Comparison of ENCODE assay signal across 29 cellular contexts in the genomic region with DNA sequence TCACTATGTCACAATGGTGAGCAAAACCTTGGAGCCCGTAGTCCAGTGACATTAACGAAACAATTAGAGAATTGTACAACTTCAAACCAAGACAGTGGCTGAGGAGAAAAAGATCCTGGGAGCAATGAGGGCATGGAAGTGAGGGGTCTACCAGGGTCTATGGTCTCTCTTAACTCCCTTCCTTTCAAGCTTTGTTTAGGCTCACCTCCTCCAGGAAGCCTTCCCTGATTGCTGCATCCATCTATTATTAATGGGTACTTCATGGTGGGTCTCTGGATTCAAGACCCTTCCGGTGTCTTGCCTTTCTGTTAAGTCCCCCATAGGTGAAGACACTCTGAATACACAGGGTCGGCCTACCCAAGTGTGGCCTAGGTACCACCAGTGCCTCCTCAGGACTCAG. TPM values are rescaled to one million over a fixed set of nuclear protein-coding genes. Genes with fewer than 3 reads are reported as not detected.
"Had no signal": no experiment of that assay in that cellular context is flagged by ENCODE, and none has a peak within 500 bp of the region (broad histone marks: within the 10 kb centered on the region; RNA-seq: fewer than 3 reads in every experiment).

No MANE protein-coding gene starts in this region.

- FAIRE-seq: TTC549 had no signal

- H3K27me3 Mint-ChIP-seq: activated naive CD8-positive, alpha-beta T cell; activated T-cell treated with anti-CD3 and anti-CD28 coated beads, Interleukin-2, amount 50 U/mL, for 24 hours had no signal

- H3K27ac Mint-ChIP-seq: activated B cell treated with CpG ODN at 0.5 μM for 24 hours; activated CD8-positive, alpha-beta memory T cell treated with anti-CD3 and anti-CD28 coated beads, Interleukin-2, amount 10 ng/mL, durations not matched to agents 7 days and 5 days; activated naive CD4-positive, alpha-beta T cell treated with anti-CD3 and anti-CD28 coated beads for 36 hours; activated naive CD8-positive, alpha-beta T cell; activated T-cell treated with anti-CD3 and anti-CD28 coated beads, Interleukin-2, amount 50 U/mL, for 24 hours; T-helper 1 cell treated with Interleukin-12 subunit alpha and Interleukin-12 subunit beta and Interleukin-4 antibody, amounts not matched to agents 30 μg/mL and 1 μg/mL, for 36 hours had no signal

- H3K36me3 ChIP-seq: brain microvascular endothelial cell, cardiac muscle cell, Peyer's patch had no signal

- DNase-seq: activated B cell treated with CpG ODN at 0.5 μM for 24 hours; activated CD4-positive, alpha-beta T cell treated with anti-CD3 and anti-CD28 coated beads for 1 hour; activated CD4-positive, alpha-beta T cell treated with anti-CD3 and anti-CD28 coated beads, Interleukin-2, amount 10 ng/mL, durations not matched to agents 24 days and 14 days; activated CD4-positive, alpha-beta T cell treated with anti-CD3 and anti-CD28 coated beads, Interleukin-2, amount 50 U/mL, for 48 hours; activated CD8-positive, alpha-beta memory T cell treated with anti-CD3 and anti-CD28 coated beads, Interleukin-2, amount 10 ng/mL, durations not matched to agents 7 days and 5 days; activated effector memory CD4-positive, alpha-beta T cell treated with anti-CD3 and anti-CD28 coated beads, Interleukin-2, amount 50 U/mL, for 16 hours; activated naive CD4-positive, alpha-beta T cell treated with anti-CD3 and anti-CD28 coated beads for 36 hours; activated T-cell treated with anti-CD3 and anti-CD28 coated beads, Interleukin-2, amount 50 U/mL, for 24 hours; amygdala; brain microvascular endothelial cell; cerebellar nuclear complex; NCI-H1105; NCI-H1436; NCI-H1694 treated with DMSO at 0.1 percent for 48 hours; NCI-H2029 treated with DMSO at 0.1 percent for 48 hours; NCI-H510A treated with DMSO at 0.1 percent for 48 hours; NCI-H69; NK-92 treated with Interleukin-12 subunit alpha and Interleukin-12 subunit beta, amount 100 ng/mL, for 24 hours; OCI-M1; Peyer's patch; SHP77 treated with DMSO at 0.1 percent for 48 hours; T1000 had no signal

- H3K36me3 Mint-ChIP-seq: activated CD8-positive, alpha-beta memory T cell treated with anti-CD3 and anti-CD28 coated beads, Interleukin-2, amount 10 ng/mL, durations not matched to agents 7 days and 5 days; activated naive CD8-positive, alpha-beta T cell had no signal

- H3K27ac ChIP-seq: brain microvascular endothelial cell, cardiac muscle cell, KMS-11, Peyer's patch had no signal

- H3K4me3 Mint-ChIP-seq: activated B cell treated with CpG ODN at 0.5 μM for 24 hours; activated CD4-positive, alpha-beta T cell treated with anti-CD3 and anti-CD28 coated beads, Interleukin-2, amount 10 ng/mL, durations not matched to agents 24 days and 14 days; activated CD8-positive, alpha-beta memory T cell treated with anti-CD3 and anti-CD28 coated beads, Interleukin-2, amount 10 ng/mL, durations not matched to agents 7 days and 5 days; activated naive CD4-positive, alpha-beta T cell treated with anti-CD3 and anti-CD28 coated beads for 36 hours; activated naive CD8-positive, alpha-beta T cell; activated T-cell treated with anti-CD3 and anti-CD28 coated beads, Interleukin-2, amount 50 U/mL, for 24 hours; T-helper 1 cell treated with Interleukin-12 subunit alpha and Interleukin-12 subunit beta and Interleukin-4 antibody, amounts not matched to agents 30 μg/mL and 1 μg/mL, for 36 hours had no signal

- ATAC-seq: activated CD8-positive, alpha-beta memory T cell treated with anti-CD3 and anti-CD28 coated beads, Interleukin-2, amount 10 ng/mL, durations not matched to agents 7 days and 5 days had no signal

- H3K4me2 ChIP-seq: KMS-11 had no signal

- H3K9me3 Mint-ChIP-seq: activated naive CD4-positive, alpha-beta T cell treated with anti-CD3 and anti-CD28 coated beads for 36 hours; activated T-cell treated with anti-CD3 and anti-CD28 coated beads, Interleukin-2, amount 50 U/mL, for 24 hours had no signal

- H3K4me3 ChIP-seq: cardiac muscle cell, Peyer's patch had no signal

- H3K9me3 ChIP-seq: Peyer's patch had no signal

- H3K27me3 ChIP-seq: brain microvascular endothelial cell, cardiac muscle cell, Peyer's patch had no signal

- H3K9ac ChIP-seq: KMS-11 had no signal

RNA-seq across cellular contexts. Expression of a gene that starts 38.1 kb away (rescaled TPM):
- total RNA-seq: activated B cell treated with CpG ODN at 0.5 μM for 24 hours; activated CD4-positive, alpha-beta T cell treated with anti-CD3 and anti-CD28 coated beads, Interleukin-2, amount 10 ng/mL, durations not matched to agents 24 days and 14 days; activated CD8-positive, alpha-beta memory T cell treated with anti-CD3 and anti-CD28 coated beads, Interleukin-2, amount 10 ng/mL, durations not matched to agents 7 days and 5 days; activated naive CD4-positive, alpha-beta T cell treated with anti-CD3 and anti-CD28 coated beads for 36 hours; cardiac muscle cell; MCF 10A; Peyer's patch; SK-MEL-5 had no signal
